In the genomic region with DNA sequence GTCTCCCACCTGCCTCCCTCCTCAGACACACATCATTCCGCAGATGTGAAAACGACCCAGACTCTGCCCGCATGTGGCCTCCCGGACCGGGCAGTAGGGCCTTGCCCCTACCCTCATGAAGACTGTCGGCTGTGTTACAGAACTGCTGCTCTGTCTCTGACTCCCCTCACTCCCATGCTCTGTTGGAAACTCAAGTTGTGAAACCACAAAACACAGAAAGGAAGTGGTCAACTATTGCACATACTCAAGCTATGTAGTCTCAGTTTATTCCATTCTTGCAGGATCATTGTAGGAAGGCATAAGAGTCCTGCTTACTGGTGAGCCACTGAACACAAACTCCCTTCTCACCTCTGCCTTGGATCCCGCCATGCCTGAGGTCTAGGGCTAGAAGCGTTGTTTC, we compare ENCODE assay signal across 8 cellular contexts.
DNase-seq lines count a peak whose midpoint lies in the region; ATAC-seq lines count a peak whose summit lies in the region.

No MANE protein-coding gene starts in this region.

- peak overlapping the region; percentile 1 for H3K4me3 Mint-ChIP-seq in activated CD4-positive, alpha-beta T cell treated with anti-CD3 and anti-CD28 coated beads, Interleukin-2, amount 10 ng/mL, durations not matched to agents 7 days and 5 days
- H3K4me3 Mint-ChIP-seq in immature natural killer cell: peak overlapping the region; percentile 71 to 85 (median 81)

- peaks cover 1% of the 10 kb centered on the region for H3K36me3 Mint-ChIP-seq in activated CD4-positive, alpha-beta T cell treated with anti-CD3 and anti-CD28 coated beads, Interleukin-2, amount 10 ng/mL, durations not matched to agents 7 days and 5 days (ENCODE audit: low read depth)
- no peaks in the 10 kb centered on the region for H3K36me3 Mint-ChIP-seq in immature natural killer cell

- DNase-seq in activated CD4-positive, alpha-beta T cell treated with anti-CD3 and anti-CD28 coated beads, Interleukin-2, amount 10 ng/mL, durations not matched to agents 7 days and 5 days: peak; percentile 42
- DNase-seq in activated CD4-positive, alpha-beta T cell treated with anti-CD3 and anti-CD28 coated beads, Interleukin-2, amount 50 U/mL, for 4 hours: no peak
- peak; percentile 76 for DNase-seq in UCSD-AML1 (lab: John Stamatoyannopoulos, UW; ENCODE audit: unreplicated experiment)
- peak; percentile 77 to 79 (median 78) for DNase-seq in immature natural killer cell
- no peak for DNase-seq in NCI-H446 (lab: John Stamatoyannopoulos, UW)

- POLR2A ChIA-PET in activated CD4-positive, alpha-beta T cell treated with anti-CD3 and anti-CD28 coated beads, Interleukin-2, amount 10 ng/mL, durations not matched to agents 7 days and 5 days (lab: Charles Lee): interaction anchor here (0.5 kb wide), 1 partner anchor 125 kb away, joined by 6 read pairs; no protein-coding TSS in a partner anchor

- peaks cover 19% of the 10 kb centered on the region for H3K27me3 Mint-ChIP-seq in activated CD4-positive, alpha-beta T cell treated with anti-CD3 and anti-CD28 coated beads, Interleukin-2, amount 10 ng/mL, durations not matched to agents 7 days and 5 days
- H3K27me3 Mint-ChIP-seq in immature natural killer cell (ENCODE audit: low read depth in 3 of 3): peaks cover 7 to 28% (median 16%) of the 10 kb centered on the region in 3 donors

- peak; percentile 85 for ATAC-seq in HG03066 (IDR thresholded peaks at IDR 0.05; ENCODE audit: low read depth, unreplicated experiment)
- ATAC-seq in GM21367 (IDR thresholded peaks at IDR 0.05; ENCODE audit: unreplicated experiment): no peak
- no peak for ATAC-seq in HG03039 (IDR thresholded peaks at IDR 0.05; ENCODE audit: unreplicated experiment)

- peaks cover 15% of the 10 kb centered on the region for H3K4me1 Mint-ChIP-seq in activated CD4-positive, alpha-beta T cell treated with anti-CD3 and anti-CD28 coated beads, Interleukin-2, amount 10 ng/mL, durations not matched to agents 7 days and 5 days
- H3K4me1 Mint-ChIP-seq in immature natural killer cell: peaks cover 33 to 35% of the 10 kb centered on the region in 2 donors

- peak overlapping the region; percentile 10 for H3K27ac Mint-ChIP-seq in activated CD4-positive, alpha-beta T cell treated with anti-CD3 and anti-CD28 coated beads, Interleukin-2, amount 10 ng/mL, durations not matched to agents 7 days and 5 days
- peak overlapping the region; percentile 1 to 70 (median 38) for H3K27ac Mint-ChIP-seq in immature natural killer cell

- no peaks in the 10 kb centered on the region for H3K9me3 Mint-ChIP-seq in activated CD4-positive, alpha-beta T cell treated with anti-CD3 and anti-CD28 coated beads, Interleukin-2, amount 10 ng/mL, durations not matched to agents 7 days and 5 days
- peaks cover 0 to 3% (median 0%) of the 10 kb centered on the region in 6 donors for H3K9me3 Mint-ChIP-seq in immature natural killer cell

- CTCF ChIA-PET in activated CD4-positive, alpha-beta T cell treated with anti-CD3 and anti-CD28 coated beads, Interleukin-2, amount 10 ng/mL, durations not matched to agents 7 days and 5 days (lab: Charles Lee): interaction anchor here (0.6 to 1.6 kb wide), 5 partner anchors 19 to 211 kb away, joined by 3 to 6 read pairs (median 4); no protein-coding TSS in a partner anchor

Comparison
In these comparisons a context has a peak if more than half of its experiments do, and no peak if none do; other contexts are left out.
1. DNase-seq: peak in activated CD4-positive, alpha-beta T cell treated with anti-CD3 and anti-CD28 coated beads, Interleukin-2, amount 10 ng/mL, durations not matched to agents 7 days and 5 days (single experiment), UCSD-AML1 (single experiment) and immature natural killer cell (3 of 3); none in activated CD4-positive, alpha-beta T cell treated with anti-CD3 and anti-CD28 coated beads, Interleukin-2, amount 50 U/mL, for 4 hours (0 of 2) and NCI-H446 (0 of 2).